In the genomic region with DNA sequence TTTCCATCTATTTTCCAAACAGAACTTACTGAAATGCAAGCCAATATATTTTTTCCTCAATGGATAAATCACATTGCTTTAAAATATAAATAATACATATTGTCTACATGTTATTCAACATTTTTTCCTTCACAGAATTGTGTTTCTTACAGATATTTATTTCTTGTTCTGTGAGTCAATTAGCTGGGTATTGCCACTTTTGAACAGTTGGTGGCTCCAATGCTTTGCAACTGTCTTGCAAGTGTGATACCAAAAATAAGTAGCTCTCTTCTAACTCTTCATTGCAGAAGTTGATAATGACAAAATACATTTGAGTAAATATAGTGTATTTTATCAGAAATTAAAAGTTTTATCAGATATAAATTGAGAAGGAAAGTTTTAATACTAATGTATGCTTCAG, we compare ENCODE assay signal across 9 cellular contexts. TPM values are rescaled to one million over a fixed set of nuclear protein-coding genes. Genes with fewer than 3 reads are reported as not detected.
DNase-seq lines count a peak whose midpoint lies in the region; ATAC-seq and TF ChIP-seq lines count a peak whose summit lies in the region.
"Had no signal": no experiment of that assay in that cellular context is flagged by ENCODE, and none has a peak within 500 bp of the region (broad histone marks: within the 10 kb centered on the region; RNA-seq: fewer than 3 reads in every experiment).

No MANE protein-coding gene starts in this region.

- peak; percentile 54 for ATAC-seq in GM19395 (IDR thresholded peaks at IDR 0.05; ENCODE audit: unreplicated experiment)
- ATAC-seq in T-cell (replicated peaks in 1 of 4) = no peak
- no peak for ATAC-seq in GM21515 (IDR thresholded peaks at IDR 0.05; ENCODE audit: unreplicated experiment)
- ATAC-seq: left ventricle myocardium superior had no signal

- no peak overlapping the region for H2AFZ ChIP-seq in SK-N-SH (ENCODE audit: low read depth)

- no peaks in the 10 kb centered on the region for H3K27me3 ChIP-seq in SK-N-SH (ENCODE audit: insufficient read depth)
- H3K27me3 ChIP-seq in uterus = no peaks in the 10 kb centered on the region

- TF ChIP-seq EP300 in SK-N-SH (IDR thresholded peaks at IDR 0.05; ENCODE audit: borderline replicate concordance in 1 of 2, low read depth in 1 of 2, low read length in 1 of 2) = no peak

- H3K4me1 ChIP-seq in SK-N-SH (ENCODE audit: control insufficient read depth in 1 of 2, insufficient read depth in 2 of 2, low read depth in 1 of 2, low read length in 1 of 2) = no peaks in the 10 kb centered on the region
- no peaks in the 10 kb centered on the region for H3K4me1 ChIP-seq in uterus

- POLR2A ChIA-PET in SK-N-SH (lab: Yijun Ruan, JAX) (no interaction called here), T-cell (lab: Charles Lee) (no interaction called here)

- peaks cover 0 to 3% (median 2%) of the 10 kb centered on the region in 3 donors for H3K9me3 Mint-ChIP-seq in T-cell

- CTCF ChIA-PET in SK-N-SH (lab: Yijun Ruan, JAX) = interaction anchor here (0.6 to 12.4 kb wide), 38 partner anchors 8 to 436 kb away, joined by 3 to 107 read pairs (median 4); partner anchors contain the start of genes GPC5 and MIR17HG
- CTCF ChIA-PET in T-cell (lab: Charles Lee) = interaction anchor here in 1 of 2 donors (1.0 kb wide), 1 partner anchor 25 kb away, joined by 5 read pairs; no protein-coding TSS in a partner anchor

- H3K4me3 ChIP-seq in SK-N-SH (ENCODE audit: low read depth in 2 of 2, low read length in 1 of 2) = no peak overlapping the region; a peak in 1 of 4 replicates
- no peak overlapping the region for H3K4me3 ChIP-seq in uterus

- H3K4me1 Mint-ChIP-seq in T-cell = peaks cover 0 to 3% (median 0%) of the 10 kb centered on the region in 3 donors

- H3K27ac Mint-ChIP-seq in T-cell = no peak overlapping the region

- H3F3A ChIP-seq in SK-N-SH (replicated peaks; ENCODE audit: insufficient read depth) = no peaks in the 10 kb centered on the region

- H3K9me2 ChIP-seq in SK-N-SH = no peaks in the 10 kb centered on the region

- H3K4me3 Mint-ChIP-seq in T-cell = no peak overlapping the region

- DNase-seq in AG09319 (ENCODE audit: extremely low read depth, low read depth) (no peak), SK-N-SH (peak; percentile 14), iris pigment epithelial cell (ENCODE audit: low read depth) (peak; percentile 12), uterus (no peak), T-cell (no peak)
- no peak for DNase-seq in activated CD4-positive, alpha-beta T cell treated with anti-CD3 and anti-CD28 coated beads, Interleukin-2, amount 50 U/mL, for 48 hours
- DNase-seq: left ventricle myocardium superior had no signal

- H3K9me3 ChIP-seq in SK-N-SH (no peaks in the 10 kb centered on the region), uterus (no peaks in the 10 kb centered on the region)

- no peak overlapping the region for H3K4me2 ChIP-seq in SK-N-SH

- peak; percentile 14 for TF ChIP-seq CTCF in AG09319 (IDR thresholded peaks at IDR 0.05; ENCODE audit: low read depth, low read length)
- TF ChIP-seq CTCF in SK-N-SH (IDR thresholded peaks at IDR 0.05) = peak; percentile 61
- TF ChIP-seq CTCF in uterus (IDR thresholded peaks at IDR 0.05) = no peak

- intact Hi-C loops in uterus (cut with DNase I; ENCODE audit: low total_unique reads) = no loop called here

- H3K36me3 Mint-ChIP-seq in T-cell = no peaks in the 10 kb centered on the region

- TF ChIP-seq POLR2A in uterus (IDR thresholded peaks at IDR 0.05) = no peak

- TF ChIP-seq RAD21 in SK-N-SH (IDR thresholded peaks at IDR 0.05; ENCODE audit: low read length) = peak; percentile 95

- H3K27ac ChIP-seq in SK-N-SH (ENCODE audit: low read depth in 2 of 2, low read length in 1 of 2) (no peak overlapping the region), uterus (no peak overlapping the region)

- H3K9ac ChIP-seq in SK-N-SH = no peak overlapping the region

- H3K79me2 ChIP-seq in SK-N-SH (ENCODE audit: insufficient read depth) = no peaks in the 10 kb centered on the region

- no peaks in the 10 kb centered on the region for H4K20me1 ChIP-seq in SK-N-SH (ENCODE audit: insufficient read depth)

- peaks cover 5 to 8% of the 10 kb centered on the region in 2 donors for H3K27me3 Mint-ChIP-seq in T-cell

- no peaks in the 10 kb centered on the region for H3K36me3 ChIP-seq in SK-N-SH (replicated peaks in 1 of 2; ENCODE audit: control insufficient read depth in 1 of 2, insufficient read depth in 2 of 2, low read length in 1 of 2)
- no peaks in the 10 kb centered on the region for H3K36me3 ChIP-seq in uterus

TF ChIP-seq in SK-N-SH, 30 proteins besides CTCF, POLR2A, EP300 and RAD21:
- TF ChIP-seq GATA2 (CRISPR knock-in tag; IDR thresholded peaks at IDR 0.05) = no peak
- TF ChIP-seq SMC3 (IDR thresholded peaks at IDR 0.05; ENCODE audit: low read depth, low read length) = peak; percentile 76
- 0 out of 2 replicates have a peak, but pooled peaks have one; percentile 40 for TF ChIP-seq RFX5 (IDR thresholded peaks at IDR 0.05; ENCODE audit: low read length)

RNA-seq across cellular contexts. Expression of gene GPC5, which starts 17.1 kb away (rescaled TPM):
- 0.03 and 0.26 TPM in 2 replicates for polyA plus RNA-seq in SK-N-SH (2012; rRNA removed)
- 0.09 and 0.10 TPM in 2 replicates for polyA plus RNA-seq in SK-N-SH (2012; cell fraction: cytosol; rRNA removed)
- 0.15 and 0.23 TPM in 2 replicates for polyA plus RNA-seq in SK-N-SH (2012; cell fraction: nucleus; rRNA removed)
- total RNA-seq in uterus (10 to 100 TPM in 1 of 4 donors, 1 to 10 TPM in 1, under 1 TPM in 1, not detected in 1; 0.24 to 30.8 (median 1.8) TPM), T-cell (under 1 TPM; 0.12 to 0.39 (median 0.26) TPM)

RNA-seq across cellular contexts. Expression of gene MIR17HG, which starts 33.9 kb away (rescaled TPM):
- 0.51 and 1.2 TPM in 2 replicates for polyA plus RNA-seq in SK-N-SH (2012; rRNA removed)
- polyA plus RNA-seq in SK-N-SH (2012; cell fraction: cytosol; rRNA removed) = 0.43 and 0.71 TPM in 2 replicates
- polyA plus RNA-seq in SK-N-SH (2012; cell fraction: nucleus; rRNA removed) = 2.2 and 4.0 TPM in 2 replicates
- 10 to 100 TPM in 1 of 4 donors, 1 to 10 TPM in 3; 3.3 to 16.2 (median 4.6) TPM for total RNA-seq in uterus
- total RNA-seq in T-cell = 10 to 100 TPM in 4 of 5 donors, 1 to 10 TPM in 1; 9.4 to 15.1 (median 11.2) TPM

Comparison
In these comparisons a context has a peak if more than half of its experiments do, and no peak if none do; other contexts are left out.
1. DNase-seq: peak in SK-N-SH (single experiment) and iris pigment epithelial cell (single experiment); none in AG09319 (single experiment), uterus (0 of 2), T-cell (0 of 34) and activated CD4-positive, alpha-beta T cell treated with anti-CD3 and anti-CD28 coated beads, Interleukin-2, amount 50 U/mL, for 48 hours (0 of 2).
2. CTCF ChIP-seq: peak in AG09319 (single experiment) and SK-N-SH (single experiment); none in uterus (0 of 4).